8 cellular contexts compared by ENCODE assay signal in genomic region chr20:38473353-38473795, GRCh38. TPM values are rescaled to one million over a fixed set of nuclear protein-coding genes. Genes with fewer than 3 reads are reported as not detected.
DNase-seq lines count a peak whose midpoint lies in the region; ATAC-seq and TF ChIP-seq lines count a peak whose summit lies in the region.

No MANE protein-coding gene starts in this region.

- no peaks in the 10 kb centered on the region for H3K27me3 Mint-ChIP-seq in activated naive CD4-positive, alpha-beta T cell treated with anti-CD3 and anti-CD28 coated beads, Interleukin-2, amount 50 U/mL, for 24 hours
- no peaks in the 10 kb centered on the region for H3K27me3 Mint-ChIP-seq in endothelial cell (ENCODE audit: unreplicated experiment)

- peaks cover 18% of the 10 kb centered on the region for H3K4me1 ChIP-seq in PC-3 (ENCODE audit: insufficient read depth, low read length)

- H3K9me3 ChIP-seq in PC-3 (ENCODE audit: low read length) (no peaks in the 10 kb centered on the region), neural cell (ENCODE audit: low read length) (no peaks in the 10 kb centered on the region)

- H3K79me2 ChIP-seq in PC-3 (ENCODE audit: low read length) (peaks cover 55% of the 10 kb centered on the region), neural cell (replicated peaks; ENCODE audit: insufficient read depth, low read length) (peaks cover 51% of the 10 kb centered on the region)

- peaks cover 55% of the 10 kb centered on the region for H3K4me1 Mint-ChIP-seq in activated naive CD4-positive, alpha-beta T cell treated with anti-CD3 and anti-CD28 coated beads, Interleukin-2, amount 50 U/mL, for 24 hours
- peaks cover 25% of the 10 kb centered on the region for H3K4me1 Mint-ChIP-seq in endothelial cell (ENCODE audit: unreplicated experiment)

- H3K9ac ChIP-seq in PC-3 (ENCODE audit: low read length) (peak overlapping the region; percentile 85), neural cell (ENCODE audit: low read length) (peak overlapping the region; percentile 84)

- BruUV-seq in PC-3 (replicated peaks; lab: Mats Ljungman, UMichigan): TSS peak; percentile 45

- H3K4me2 ChIP-seq in PC-3 (ENCODE audit: low read length) (peak overlapping the region; percentile 86), neural cell (ENCODE audit: low read length) (peak overlapping the region; percentile 85)

- no peak for TF ChIP-seq RAD21 in neural cell (conservative IDR thresholded peaks at IDR 0.05)

- H3F3A ChIP-seq in PC-3 (ENCODE audit: low read length, unreplicated experiment) (no peaks in the 10 kb centered on the region), neural cell (ENCODE audit: insufficient read depth, low read length, poor library complexity, severe bottlenecking) (no peaks in the 10 kb centered on the region)

- H3K9me3 Mint-ChIP-seq in activated naive CD4-positive, alpha-beta T cell treated with anti-CD3 and anti-CD28 coated beads, Interleukin-2, amount 50 U/mL, for 24 hours: no peaks in the 10 kb centered on the region
- no peaks in the 10 kb centered on the region for H3K9me3 Mint-ChIP-seq in endothelial cell (ENCODE audit: unreplicated experiment)

- H3K36me3 ChIP-seq in PC-3 (ENCODE audit: low read depth, low read length) (no peaks in the 10 kb centered on the region), neural cell (ENCODE audit: insufficient read depth, low read length) (no peaks in the 10 kb centered on the region)

- intact Hi-C loops in PC-3 (cut with micrococcal nuclease): no loop called here

- ATAC-seq in PC-3 (peak; percentile 10; the same call in 1 of the 2 replicates), GM18519 (IDR thresholded peaks at IDR 0.05; ENCODE audit: low FRiP score, unreplicated experiment) (no peak)

- DNase-seq in activated naive CD4-positive, alpha-beta T cell treated with anti-CD3 and anti-CD28 coated beads, Interleukin-2, amount 50 U/mL, for 16 hours: no peak
- DNase-seq in PC-3 (peak; percentile 40), endothelial cell (ENCODE audit: low spot score) (no peak), middle frontal gyrus (ENCODE audit: extremely low spot score, low spot score) (no peak), NCI-H1417 treated with DMSO at 0.1 percent for 48 hours (lab: John Stamatoyannopoulos, UW) (no peak)

- H3K4me3 ChIP-seq in PC-3 (ENCODE audit: low read length): peak overlapping the region; percentile 88
- peak overlapping the region; percentile 91 for H3K4me3 ChIP-seq in neural cell (ENCODE audit: low read length)

- H3K4me3 Mint-ChIP-seq in activated naive CD4-positive, alpha-beta T cell treated with anti-CD3 and anti-CD28 coated beads, Interleukin-2, amount 50 U/mL, for 24 hours: peak overlapping the region; percentile 86
- H3K4me3 Mint-ChIP-seq in endothelial cell (ENCODE audit: unreplicated experiment): peak overlapping the region; percentile 94

- H3K27ac ChIP-seq in PC-3 (ENCODE audit: low read length) (peak overlapping the region; percentile 43; the same call in 1 of the 2 replicates), neural cell (ENCODE audit: low read length) (peak overlapping the region; percentile 91)

- H3K9me2 ChIP-seq in PC-3 (replicated peaks; ENCODE audit: low read length) (no peaks in the 10 kb centered on the region), neural cell (ENCODE audit: insufficient read depth, low read length) (no peaks in the 10 kb centered on the region)

- H3K27me3 ChIP-seq in PC-3 (ENCODE audit: low read length) (no peaks in the 10 kb centered on the region), neural cell (ENCODE audit: insufficient read depth, low read depth, low read length) (peaks cover 9% of the 10 kb centered on the region)

- peak overlapping the region; percentile 69 for H2AFZ ChIP-seq in PC-3 (ENCODE audit: low read length)
- H2AFZ ChIP-seq in neural cell (ENCODE audit: low read depth, low read length): peak overlapping the region; percentile 57

- no peak for TF ChIP-seq EP300 in neural cell (conservative IDR thresholded peaks at IDR 0.05; ENCODE audit: poor library complexity, severe bottlenecking)

- 0 out of 2 replicates have a peak, but pooled peaks have one; percentile 36 for TF ChIP-seq CTCF in PC-3 (conservative IDR thresholded peaks at IDR 0.05; ENCODE audit: low read depth, low read length)
- no peak for TF ChIP-seq CTCF in endothelial cell (IDR thresholded peaks at IDR 0.05; ENCODE audit: unreplicated experiment)
- TF ChIP-seq CTCF in neural cell (IDR thresholded peaks at IDR 0.05; ENCODE audit: poor library complexity, severe bottlenecking): no peak

- H3K36me3 Mint-ChIP-seq in activated naive CD4-positive, alpha-beta T cell treated with anti-CD3 and anti-CD28 coated beads, Interleukin-2, amount 50 U/mL, for 24 hours: peaks cover 3% of the 10 kb centered on the region
- no peaks in the 10 kb centered on the region for H3K36me3 Mint-ChIP-seq in endothelial cell (ENCODE audit: low read depth, unreplicated experiment)

- POLR2A ChIA-PET in PC-3 (lab: Charles Lee; ENCODE audit: unreplicated experiment): interaction anchor here (0.5 to 1.4 kb wide), 2 partner anchors 15 to 38 kb away, joined by 3 to 10 read pairs; partner anchors contain the start of gene SNHG17

- H3K27ac Mint-ChIP-seq in activated naive CD4-positive, alpha-beta T cell treated with anti-CD3 and anti-CD28 coated beads, Interleukin-2, amount 50 U/mL, for 24 hours: peak overlapping the region; percentile 31
- peak overlapping the region; percentile 53 for H3K27ac Mint-ChIP-seq in endothelial cell (ENCODE audit: unreplicated experiment)

- CTCF ChIA-PET in PC-3 (lab: Charles Lee): interaction anchor here (0.5 to 1.2 kb wide), 7 partner anchors 26 to 229 kb away, joined by 3 to 6 read pairs (median 4); no protein-coding TSS in a partner anchor

- H4K20me1 ChIP-seq in PC-3 (ENCODE audit: low read length) (peaks cover 27% of the 10 kb centered on the region), neural cell (ENCODE audit: insufficient read depth) (no peaks in the 10 kb centered on the region)

TF ChIP-seq in neural cell, 6 proteins besides CTCF, POLR2A, EP300 and RAD21:
- no peak for TF ChIP-seq TAF1 (IDR thresholded peaks at IDR 0.05; ENCODE audit: low read depth)
- TF ChIP-seq MXI1 (conservative IDR thresholded peaks at IDR 0.05; ENCODE audit: poor library complexity, severe bottlenecking): no peak
- no peak for TF ChIP-seq REST (IDR thresholded peaks at IDR 0.05; ENCODE audit: borderline replicate concordance)
- no peak for TF ChIP-seq EZH2 (IDR thresholded peaks at IDR 0.05; ENCODE audit: borderline replicate concordance, insufficient read depth, low read length, poor library complexity, severe bottlenecking)
- TF ChIP-seq POLR2AphosphoS5 (IDR thresholded peaks at IDR 0.05): no peak
- TF ChIP-seq SMC3 (conservative IDR thresholded peaks at IDR 0.05; ENCODE audit: poor library complexity): no peak

RNA-seq across cellular contexts. Expression of gene RALGAPB, which starts 0.7 kb away (rescaled TPM):
- total RNA-seq in PC-3 (2014; rRNA removed): 28.0 and 30.4 TPM in 2 replicates
- 46.0 TPM for total RNA-seq in endothelial cell (ENCODE audit: unreplicated experiment)
- polyA plus RNA-seq in neural cell: 30.0 TPM in 2 replicates
- polyA minus RNA-seq in neural cell: 76.2 and 84.0 TPM in 2 replicates

RNA-seq across cellular contexts. Expression of gene SNHG17, which starts 38.2 kb away (rescaled TPM):
- 52.0 and 62.0 TPM in 2 replicates for total RNA-seq in PC-3 (2014; rRNA removed)
- total RNA-seq in endothelial cell (ENCODE audit: unreplicated experiment): 18.0 TPM
- polyA plus RNA-seq in neural cell: 20.4 and 23.1 TPM in 2 replicates
- 7.3 and 10.5 TPM in 2 replicates for polyA minus RNA-seq in neural cell
